Comparison of ENCODE assay signal across 1 cellular context in genomic region chr15:55952501-55953274, GRCh38.
TF ChIP-seq lines count a peak whose summit lies in the region.
"Not testable (repeated sequence)": the region's sequence is repeated elsewhere in the genome, so short reads cannot be mapped to it uniquely, and the experiment has no call there.

No MANE protein-coding gene starts in this region.

TF ChIP-seq in HepG2, 621 proteins besides CTCF, POLR2A, EP300 and RAD21 (continues in another document):
- TF ChIP-seq DMAP1 (CRISPR knock-in tag; IDR thresholded peaks at IDR 0.05) (peak; percentile 44; the same call in 1 of the 2 replicates), NCOR1 (IDR thresholded peaks at IDR 0.05; ENCODE audit: borderline replicate concordance, low read length) (peak; percentile 99), DNMT3B (CRISPR knock-in tag; conservative IDR thresholded peaks at IDR 0.05) (0 out of 2 replicates have a peak, but pooled peaks have one; percentile 40), ZNF556 (CRISPR knock-in tag; IDR thresholded peaks at IDR 0.05; ENCODE audit: borderline replicate concordance) (peak; percentile 53; the same call in 1 of the 2 replicates), SOX5 (CRISPR knock-in tag; IDR thresholded peaks at IDR 0.05; ENCODE audit: borderline replicate concordance) (peak; percentile 86), ZNF546 (CRISPR knock-in tag; conservative IDR thresholded peaks at IDR 0.05) (0 out of 2 replicates have a peak, but pooled peaks have one; percentile 34), ZNF280D (CRISPR knock-in tag; IDR thresholded peaks at IDR 0.05) (peak; percentile 78), RXRB (CRISPR knock-in tag; IDR thresholded peaks at IDR 0.05; ENCODE audit: borderline replicate concordance) (peak; percentile 90), SMYD3 (CRISPR knock-in tag; IDR thresholded peaks at IDR 0.05) (0 out of 2 replicates have a peak, but pooled peaks have one; percentile 21), ZSCAN31 (CRISPR knock-in tag; IDR thresholded peaks at IDR 0.05; ENCODE audit: low read depth) (0 out of 2 replicates have a peak, but pooled peaks have one; percentile 43), HNF4G (IDR thresholded peaks at IDR 0.05; ENCODE audit: borderline replicate concordance, low read depth, low read length) (peak; percentile 97), HNF4G (CRISPR knock-in tag; IDR thresholded peaks at IDR 0.05; ENCODE audit: borderline replicate concordance, low read depth) (peak; percentile 93; the same call in 1 of the 2 replicates), TOE1 (CRISPR knock-in tag; IDR thresholded peaks at IDR 0.05) (0 out of 2 replicates have a peak, but pooled peaks have one; percentile 35), SPEN (CRISPR knock-in tag; IDR thresholded peaks at IDR 0.05; ENCODE audit: low read depth) (peak; percentile 77; the same call in 1 of the 2 replicates), HNF4A (CRISPR knock-in tag; IDR thresholded peaks at IDR 0.05) (peak; percentile 98), ZNF792 (CRISPR knock-in tag; IDR thresholded peaks at IDR 0.05) (0 out of 2 replicates have a peak, but pooled peaks have one; percentile 53), ARID5B (CRISPR knock-in tag; IDR thresholded peaks at IDR 0.05) (peak; percentile 90), TBX2 (CRISPR knock-in tag; IDR thresholded peaks at IDR 0.05; ENCODE audit: borderline replicate concordance) (peak; percentile 75), ASH2L (IDR thresholded peaks at IDR 0.05; ENCODE audit: insufficient read length, low read depth, low read length) (peak; percentile 69), ZNF503 (CRISPR knock-in tag; IDR thresholded peaks at IDR 0.05) (peak; percentile 57; the same call in 1 of the 2 replicates), IRF2 (CRISPR knock-in tag; IDR thresholded peaks at IDR 0.05) (peak; percentile 77), ZNF362 (CRISPR knock-in tag; IDR thresholded peaks at IDR 0.05; ENCODE audit: borderline replicate concordance) (0 out of 2 replicates have a peak, but pooled peaks have one; percentile 23), ATF3 (CRISPR knock-in tag; IDR thresholded peaks at IDR 0.05) (peak; percentile 88), NCOA2 (CRISPR knock-in tag; IDR thresholded peaks at IDR 0.05) (peak; percentile 90), KAT8 (CRISPR knock-in tag; IDR thresholded peaks at IDR 0.05) (peak; percentile 76; the same call in 1 of the 2 replicates), SMAD3 (CRISPR knock-in tag; IDR thresholded peaks at IDR 0.05) (peak; percentile 85), ZBTB7B (CRISPR knock-in tag; IDR thresholded peaks at IDR 0.05) (0 out of 2 replicates have a peak, but pooled peaks have one; percentile 21), HDAC2 (CRISPR knock-in tag; IDR thresholded peaks at IDR 0.05) (peak; percentile 79), RARA (CRISPR knock-in tag; IDR thresholded peaks at IDR 0.05) (peak; percentile 76), IKZF5 (CRISPR knock-in tag; IDR thresholded peaks at IDR 0.05) (peak; percentile 45; the same call in 1 of the 2 replicates), ATF2 (CRISPR knock-in tag; IDR thresholded peaks at IDR 0.05) (peak; percentile 95), ZNF644 (CRISPR knock-in tag; IDR thresholded peaks at IDR 0.05; ENCODE audit: low read depth) (peak; percentile 89; the same call in 1 of the 2 replicates), LCORL (CRISPR knock-in tag; IDR thresholded peaks at IDR 0.05) (peak; percentile 65), CHD4 (IDR thresholded peaks at IDR 0.05; ENCODE audit: borderline replicate concordance, low read length) (0 out of 2 replicates have a peak, but pooled peaks have one; percentile 41), ZNF281 (CRISPR knock-in tag; IDR thresholded peaks at IDR 0.05; ENCODE audit: borderline replicate concordance) (peak; percentile 79; the same call in 1 of the 2 replicates), HOMEZ (CRISPR knock-in tag; IDR thresholded peaks at IDR 0.05; ENCODE audit: low read depth) (peak; percentile 95), MIXL1 (CRISPR knock-in tag; IDR thresholded peaks at IDR 0.05) (peak; percentile 73; the same call in 1 of the 2 replicates), PPARG (CRISPR knock-in tag; conservative IDR thresholded peaks at IDR 0.05) (peak; percentile 98)
- not testable (repeated sequence) for TF ChIP-seq LCORL (IDR thresholded peaks at IDR 0.05)
